In the genomic region with DNA sequence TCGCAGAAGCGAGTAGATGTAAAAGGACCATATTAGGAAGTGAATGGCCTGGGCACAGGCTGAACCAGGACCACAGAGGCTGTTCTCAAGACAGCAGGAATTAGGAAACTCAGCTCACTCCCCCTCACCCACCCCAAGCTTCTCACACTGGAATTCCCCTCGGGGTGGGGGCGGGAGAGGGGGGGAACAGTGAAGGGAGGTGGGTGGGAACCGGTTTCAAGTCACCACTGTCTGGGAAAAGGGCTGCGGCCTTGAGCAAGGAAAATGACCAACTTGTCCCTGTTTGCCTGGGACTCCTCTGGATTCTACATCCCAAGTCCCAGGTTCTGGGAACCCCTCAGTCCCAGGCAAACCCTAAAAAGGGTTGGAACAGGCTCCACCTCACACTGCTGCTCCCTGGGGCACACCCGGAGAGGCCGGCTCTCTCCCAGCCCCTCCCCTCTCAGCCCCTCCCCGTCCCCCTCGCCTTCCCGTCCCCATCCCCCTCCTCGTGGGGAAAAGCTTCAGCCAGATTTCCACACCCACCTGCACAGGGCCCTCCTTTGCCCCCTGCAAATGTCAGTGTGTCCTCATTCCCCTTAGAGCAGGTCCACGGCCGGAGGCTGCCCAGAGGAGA, we compare ENCODE assay signal across 16 cellular contexts.
DNase-seq lines count a peak whose midpoint lies in the region; ATAC-seq, FAIRE-seq and TF ChIP-seq lines count a peak whose summit lies in the region.
"Had no signal": no experiment of that assay in that cellular context is flagged by ENCODE, and none has a peak within 500 bp of the region (broad histone marks: within the 10 kb centered on the region; RNA-seq: fewer than 3 reads in every experiment).

No MANE protein-coding gene starts in this region.

- H3K4me1 ChIP-seq in HepG2 (ENCODE audit: insufficient read depth, low read length) (no peaks in the 10 kb centered on the region), right lobe of liver (no peaks in the 10 kb centered on the region), muscle layer of colon (ENCODE audit: insufficient read depth, low read length) (peaks cover 28% of the 10 kb centered on the region), vagina (peaks cover 35% of the 10 kb centered on the region)

- no peaks in the 10 kb centered on the region for H3K4me1 Mint-ChIP-seq in stimulated activated effector memory CD8-positive, alpha-beta T cell treated with anti-CD3 and anti-CD28 coated beads, Interleukin-12 subunit alpha, Interleukin-12 subunit beta, amount 100 ng/mL, for 72 hours

- no peak overlapping the region for H3K9ac ChIP-seq in HepG2 (ENCODE audit: insufficient read depth, low read depth, low read length)
- H3K9ac ChIP-seq in muscle layer of colon (ENCODE audit: low read length): no peak overlapping the region

- intact Hi-C loops in HepG2 (cut with micrococcal nuclease; ENCODE audit: unreplicated experiment): no loop called here
- intact Hi-C loops in right lobe of liver (cut with DNase I): no loop called here
- intact Hi-C loops in vagina (cut with DNase I): no loop called here

- in situ Hi-C loops in HepG2 (cut with HindIII; ENCODE audit: extremely low pct_ligation_motif_present, low pct_unique_long_range_greater_than_20kb): no loop called here

- BruUV-seq in HepG2 (replicated peaks; lab: Mats Ljungman, UMichigan): no TSS peak

- POLR2A ChIA-PET in HepG2 (lab: Yijun Ruan, JAX): no interaction called here

- H2AFZ ChIP-seq in HepG2 (ENCODE audit: low read length): no peak overlapping the region

- H3K79me2 ChIP-seq in HepG2 (ENCODE audit: insufficient read depth, low read length): no peaks in the 10 kb centered on the region

- no peak for TF ChIP-seq CTCF in HepG2 (CRISPR knock-in tag; IDR thresholded peaks at IDR 0.05)
- TF ChIP-seq CTCF in right lobe of liver (IDR thresholded peaks at IDR 0.05): no peak
- no peak for TF ChIP-seq CTCF in fibroblast of villous mesenchyme (IDR thresholded peaks at IDR 0.05; ENCODE audit: insufficient read depth, low read depth, low read length)
- TF ChIP-seq CTCF in vagina (IDR thresholded peaks at IDR 0.05): no peak

- H3K9me3 ChIP-seq in HepG2 (ENCODE audit: low read length) (no peaks in the 10 kb centered on the region), right lobe of liver (no peaks in the 10 kb centered on the region), muscle layer of colon (ENCODE audit: low read length) (no peaks in the 10 kb centered on the region), vagina (no peaks in the 10 kb centered on the region)

- H3K4me3 ChIP-seq in HepG2 (replicated peaks in 1 of 3; ENCODE audit: insufficient read depth in 1 of 3, low read depth in 2 of 3, low read length in 3 of 3) (no peak overlapping the region), right lobe of liver (no peak overlapping the region), fibroblast of villous mesenchyme (ENCODE audit: low read depth, low read length) (no peak overlapping the region), muscle layer of colon (ENCODE audit: low read depth in 1 of 2, low read length in 2 of 2) (no peak overlapping the region), vagina (peak overlapping the region in 1 of 2 donors; percentile 16)

- H3K27ac Mint-ChIP-seq in stimulated activated effector memory CD8-positive, alpha-beta T cell treated with anti-CD3 and anti-CD28 coated beads, Interleukin-12 subunit alpha, Interleukin-12 subunit beta, amount 100 ng/mL, for 72 hours: no peak overlapping the region
- H3K27ac Mint-ChIP-seq: CD8-positive, alpha-beta T cell; natural killer cell treated with Interleukin-12 subunit alpha and Interleukin-12 subunit beta and Interleukin-15 and Interleukin-18, amount 100 ng/mL, for 72 hours had no signal

- no peaks in the 10 kb centered on the region for H4K20me1 ChIP-seq in HepG2 (ENCODE audit: insufficient read depth, low read length)

- no peak for TF ChIP-seq RAD21 in HepG2 (CRISPR knock-in tag; IDR thresholded peaks at IDR 0.05)

- TF ChIP-seq POLR2A in HepG2 (IDR thresholded peaks at IDR 0.05; ENCODE audit: insufficient read depth in 1 of 2, low read depth in 2 of 2, low read length in 2 of 2): no peak
- TF ChIP-seq POLR2A in right lobe of liver (IDR thresholded peaks at IDR 0.05): no peak
- no peak for TF ChIP-seq POLR2A in vagina (IDR thresholded peaks at IDR 0.05)

- no peak overlapping the region for H3K4me3 Mint-ChIP-seq in stimulated activated effector memory CD8-positive, alpha-beta T cell treated with anti-CD3 and anti-CD28 coated beads, Interleukin-12 subunit alpha, Interleukin-12 subunit beta, amount 100 ng/mL, for 72 hours
- H3K4me3 Mint-ChIP-seq: CD8-positive, alpha-beta T cell; natural killer cell treated with Interleukin-12 subunit alpha and Interleukin-12 subunit beta and Interleukin-15 and Interleukin-18, amount 100 ng/mL, for 72 hours had no signal

- peaks cover 0 to 41% of the 10 kb centered on the region in 2 experiments; a peak in 4 of 5 replicates for H3K27me3 ChIP-seq in HepG2 (ENCODE audit: control insufficient read depth in 1 of 2, insufficient read depth in 2 of 2, low read length in 2 of 2)
- H3K27me3 ChIP-seq in right lobe of liver: no peaks in the 10 kb centered on the region
- no peaks in the 10 kb centered on the region for H3K27me3 ChIP-seq in muscle layer of colon (ENCODE audit: control insufficient read depth in 1 of 2, insufficient read depth in 2 of 2, low read length in 2 of 2)
- no peaks in the 10 kb centered on the region for H3K27me3 ChIP-seq in vagina

- 4% methylated on average over 14 of the region's 14 CpGs for WGBS in HepG2 (ENCODE audit: low lambda C conversion rate)
- WGBS in right lobe of liver (ENCODE audit: insufficient coverage, low coverage, low lambda C conversion rate, missing lambda C conversion rate): 20% methylated on average over 7 of the region's 14 CpGs

- CTCF ChIA-PET in HepG2 (lab: Yijun Ruan, JAX; ENCODE audit: low intra/inter-chr PET ratio, low total read pairs): no interaction called here

- H3K4me2 ChIP-seq in HepG2 (ENCODE audit: low read depth, low read length): no peak overlapping the region

- TF ChIP-seq EP300 in HepG2 (IDR thresholded peaks at IDR 0.05; ENCODE audit: low read depth in 2 of 2, low read length in 2 of 2): no peak
- no peak for TF ChIP-seq EP300 in HepG2 (CRISPR knock-in tag; IDR thresholded peaks at IDR 0.05; ENCODE audit: borderline replicate concordance)

- no peaks in the 10 kb centered on the region for H3K9me3 Mint-ChIP-seq in stimulated activated effector memory CD8-positive, alpha-beta T cell treated with anti-CD3 and anti-CD28 coated beads, Interleukin-12 subunit alpha, Interleukin-12 subunit beta, amount 100 ng/mL, for 72 hours
- H3K9me3 Mint-ChIP-seq: CD8-positive, alpha-beta T cell; natural killer cell treated with Interleukin-12 subunit alpha and Interleukin-12 subunit beta and Interleukin-15 and Interleukin-18, amount 100 ng/mL, for 72 hours had no signal

- no peak overlapping the region for H3K27ac ChIP-seq in HepG2 (ENCODE audit: extremely low read length, insufficient read depth, low read length)
- H3K27ac ChIP-seq in right lobe of liver: no peak overlapping the region
- H3K27ac ChIP-seq in muscle layer of colon (ENCODE audit: low read depth, low read length): peak overlapping the region; percentile 50
- peak overlapping the region; percentile 89 for H3K27ac ChIP-seq in vagina

- DNase-seq in HepG2 (ENCODE audit: low spot score): no peak
- no peak for DNase-seq in right lobe of liver
- peak; percentile 59 for DNase-seq in fibroblast of villous mesenchyme (ENCODE audit: low read depth)
- no peak for DNase-seq in vagina (ENCODE audit: extremely low spot score in 2 of 2)
- no peak for DNase-seq in stimulated activated effector memory CD8-positive, alpha-beta T cell treated with anti-CD3 and anti-CD28 coated beads, Interleukin-12 subunit alpha, Interleukin-12 subunit beta, amount 100 ng/mL, for 72 hours (ENCODE audit: low spot score in 2 of 2)
- no peak for DNase-seq in glomerular visceral epithelial cell (ENCODE audit: extremely low spot score)
- DNase-seq: activated naive CD4-positive, alpha-beta T cell; CD8-positive, alpha-beta T cell; left ventricle myocardium superior; NCI-H2107; right cardiac atrium; stimulated activated CD4-positive, alpha-beta T cell treated with anti-CD3 and anti-CD28 coated beads, Interleukin-4, amount 100 ng/mL, for 4 hours had no signal

- FAIRE-seq in HepG2 (lab: Jason Lieb, UNC): no peak
- FAIRE-seq: GM12892 had no signal

- no peaks in the 10 kb centered on the region for H3K36me3 ChIP-seq in HepG2 (replicated peaks in 1 of 2; ENCODE audit: control insufficient read depth in 1 of 2, insufficient read depth in 2 of 2, low read length in 2 of 2)
- no peaks in the 10 kb centered on the region for H3K36me3 ChIP-seq in right lobe of liver
- H3K36me3 ChIP-seq in muscle layer of colon (ENCODE audit: insufficient read depth, low read length): no peaks in the 10 kb centered on the region
- no peaks in the 10 kb centered on the region for H3K36me3 ChIP-seq in vagina

- ATAC-seq in HepG2: no peak
- no peak for ATAC-seq in right lobe of liver
- no peak for ATAC-seq in stimulated activated effector memory CD8-positive, alpha-beta T cell treated with anti-CD3 and anti-CD28 coated beads, Interleukin-12 subunit alpha, Interleukin-12 subunit beta, amount 100 ng/mL, for 72 hours
- no peak for ATAC-seq in GM18868 (IDR thresholded peaks at IDR 0.05; ENCODE audit: unreplicated experiment)
- ATAC-seq: CD8-positive, alpha-beta T cell; left ventricle myocardium superior; right cardiac atrium had no signal

- H3K36me3 Mint-ChIP-seq in stimulated activated effector memory CD8-positive, alpha-beta T cell treated with anti-CD3 and anti-CD28 coated beads, Interleukin-12 subunit alpha, Interleukin-12 subunit beta, amount 100 ng/mL, for 72 hours: no peaks in the 10 kb centered on the region
- H3K36me3 Mint-ChIP-seq: CD8-positive, alpha-beta T cell; natural killer cell treated with Interleukin-12 subunit alpha and Interleukin-12 subunit beta and Interleukin-15 and Interleukin-18, amount 100 ng/mL, for 72 hours had no signal

TF ChIP-seq in HepG2, 621 proteins besides CTCF, POLR2A, EP300 and RAD21 (continues in another document):
- TF ChIP-seq TMF1 (CRISPR knock-in tag; IDR thresholded peaks at IDR 0.05; ENCODE audit: low read depth) (no peak), ZNF598 (CRISPR knock-in tag; IDR thresholded peaks at IDR 0.05; ENCODE audit: borderline replicate concordance) (no peak), ATF7 (IDR thresholded peaks at IDR 0.05) (no peak), ATF7 (CRISPR knock-in tag; IDR thresholded peaks at IDR 0.05) (no peak)
- TF ChIP-seq, protein P1, sequence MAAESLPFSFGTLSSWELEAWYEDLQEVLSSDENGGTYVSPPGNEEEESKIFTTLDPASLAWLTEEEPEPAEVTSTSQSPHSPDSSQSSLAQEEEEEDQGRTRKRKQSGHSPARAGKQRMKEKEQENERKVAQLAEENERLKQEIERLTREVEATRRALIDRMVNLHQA (CRISPR knock-in tag; IDR thresholded peaks at IDR 0.05): no peak

Comparison
In these comparisons a context has a peak if more than half of its experiments do, and no peak if none do; other contexts are left out.
1. H3K27ac ChIP-seq: peak in muscle layer of colon (single experiment) and vagina (single experiment); none in HepG2 (single experiment) and right lobe of liver (0 of 3).